ENCODE assay signal across 17 cellular contexts in the genomic region with DNA sequence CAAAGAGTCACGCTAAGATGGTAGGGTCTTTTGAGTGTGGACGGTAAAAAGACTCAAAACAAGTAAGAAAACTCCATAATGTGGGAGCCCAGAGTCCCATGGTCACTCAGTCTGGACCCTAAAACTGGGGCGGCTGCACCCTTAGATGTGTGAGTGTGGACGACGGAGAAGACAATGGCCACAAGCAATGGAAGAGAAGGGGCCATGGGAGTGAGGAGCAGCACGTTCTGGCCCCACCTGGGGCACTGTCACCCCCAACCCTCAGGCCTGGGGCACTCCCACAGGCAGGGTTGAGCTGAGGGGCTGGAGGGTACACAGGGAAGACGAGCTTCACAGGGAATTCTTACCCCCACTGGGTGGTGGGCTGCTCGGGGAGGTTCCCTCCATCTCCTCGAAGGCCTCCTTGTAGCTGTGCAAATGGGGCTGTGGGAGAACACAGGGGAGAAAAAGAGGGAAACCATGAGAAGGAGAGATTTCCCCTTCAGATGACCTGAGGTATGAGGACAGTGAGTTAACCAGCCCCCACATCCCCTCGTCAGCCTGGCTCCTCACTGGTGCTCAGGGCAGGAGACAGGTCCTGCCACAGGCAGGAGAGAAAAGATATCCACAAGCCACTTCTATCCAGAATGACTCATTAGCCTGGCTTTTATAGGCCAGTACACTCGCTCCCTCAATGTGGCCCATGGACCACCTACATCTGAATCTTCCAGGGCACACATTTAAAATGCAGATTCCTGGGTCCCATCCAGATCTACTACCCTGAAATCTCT.
DNase-seq lines count a peak whose midpoint lies in the region; TF ChIP-seq lines count a peak whose summit lies in the region.
"Had no signal": no experiment of that assay in that cellular context is flagged by ENCODE, and none has a peak within 500 bp of the region (broad histone marks: within the 10 kb centered on the region; RNA-seq: fewer than 3 reads in every experiment).

No MANE protein-coding gene starts in this region.

- H3K4me3 Mint-ChIP-seq in neural progenitor cell, result no peak overlapping the region
- H3K4me3 Mint-ChIP-seq: activated naive CD4-positive, alpha-beta T cell treated with anti-CD3 and anti-CD28 coated beads, Interleukin-2, amount 10 ng/mL, durations not matched to agents 7 days and 5 days; immature natural killer cell; nephron; T-cell had no signal

- no peak overlapping the region for H3K4me2 ChIP-seq in neural progenitor cell

- H3K27ac Mint-ChIP-seq in neural progenitor cell, result peak overlapping the region; percentile 97
- H3K27ac Mint-ChIP-seq: activated naive CD4-positive, alpha-beta T cell treated with anti-CD3 and anti-CD28 coated beads, Interleukin-2, amount 10 ng/mL, durations not matched to agents 7 days and 5 days; immature natural killer cell; T-cell had no signal

- H3K4me1 ChIP-seq in neural progenitor cell, result peaks cover 16% of the 10 kb centered on the region
- H3K4me1 ChIP-seq in tibial artery, result peaks cover 0 to 100% (median 72%) of the 10 kb centered on the region in 4 donors

- TF ChIP-seq CTCF in neural progenitor cell (IDR thresholded peaks at IDR 0.05) (no peak), tibial artery (IDR thresholded peaks at IDR 0.05) (no peak)

- peaks cover 8% of the 10 kb centered on the region for H3K27me3 Mint-ChIP-seq in neural progenitor cell (ENCODE audit: insufficient read depth, low read depth)

- peaks cover 42% of the 10 kb centered on the region for H3K4me1 Mint-ChIP-seq in neural progenitor cell
- H3K4me1 Mint-ChIP-seq: activated naive CD4-positive, alpha-beta T cell treated with anti-CD3 and anti-CD28 coated beads, Interleukin-2, amount 10 ng/mL, durations not matched to agents 7 days and 5 days; immature natural killer cell; T-cell had no signal

- intact Hi-C loops in cardiac septum (cut with DNase I) (no loop called here), tibial artery (cut with DNase I; ENCODE audit: low total_unique reads) (no loop called here), head of caudate nucleus (cut with DNase I) (no loop called here)

- H3K36me3 ChIP-seq in neural progenitor cell (no peaks in the 10 kb centered on the region), tibial artery (peaks cover 70 to 99% (median 82%) of the 10 kb centered on the region in 3 donors)

- H3K27me3 ChIP-seq in neural progenitor cell (peaks cover 100% of the 10 kb centered on the region), tibial artery (no peaks in the 10 kb centered on the region)

- H3K4me3 ChIP-seq in neural progenitor cell (no peak overlapping the region), tibial artery (no peak overlapping the region)

- H3F3A ChIP-seq in neural progenitor cell (ENCODE audit: low read depth), result peaks cover 21% of the 10 kb centered on the region

- no peaks in the 10 kb centered on the region for H3K9me3 ChIP-seq in neural progenitor cell (ENCODE audit: low read depth)
- no peaks in the 10 kb centered on the region for H3K9me3 ChIP-seq in tibial artery

- H3K9ac ChIP-seq in neural progenitor cell, result no peak overlapping the region

- H3K36me3 Mint-ChIP-seq in neural progenitor cell, result peaks cover 7% of the 10 kb centered on the region
- H3K36me3 Mint-ChIP-seq: activated naive CD4-positive, alpha-beta T cell treated with anti-CD3 and anti-CD28 coated beads, Interleukin-2, amount 10 ng/mL, durations not matched to agents 7 days and 5 days; immature natural killer cell; T-cell had no signal

- no peak overlapping the region for H2AFZ ChIP-seq in neural progenitor cell (replicated peaks)

- H3K9me3 Mint-ChIP-seq in neural progenitor cell, result no peaks in the 10 kb centered on the region
- H3K9me3 Mint-ChIP-seq: activated naive CD4-positive, alpha-beta T cell treated with anti-CD3 and anti-CD28 coated beads, Interleukin-2, amount 10 ng/mL, durations not matched to agents 7 days and 5 days; immature natural killer cell; nephron; T-cell had no signal

- H4K20me1 ChIP-seq in neural progenitor cell (ENCODE audit: low read depth), result peaks cover 13% of the 10 kb centered on the region

- H3K79me2 ChIP-seq in neural progenitor cell (ENCODE audit: low read depth), result no peaks in the 10 kb centered on the region

- H3K27ac ChIP-seq in neural progenitor cell (no peak overlapping the region), tibial artery (peak overlapping the region; percentile 10 to 78)

- DNase-seq in M059J (ENCODE audit: low read depth) (peak; percentile 28), cardiac septum (ENCODE audit: low spot score) (peak; percentile 67), neural progenitor cell (ENCODE audit: low spot score) (no peak), tibial artery (no peak), head of caudate nucleus (no peak), NCI-H2081 (lab: John Stamatoyannopoulos, UW) (no peak), SIG-M5 (lab: John Stamatoyannopoulos, UW) (no peak), 8988T (no peak)
- DNase-seq: activated CD4-positive, alpha-beta T cell treated with anti-CD3 and anti-CD28 coated beads, Interleukin-2, amount 50 U/mL, for 1 hour; activated naive CD4-positive, alpha-beta T cell treated with anti-CD3 and anti-CD28 coated beads, Interleukin-2, amount 10 ng/mL, durations not matched to agents 7 days and 5 days; cortex of kidney; immature natural killer cell; NCI-H2081 treated with DMSO at 0.1 percent for 48 hours; NCI-H510A; stimulated activated naive CD4-positive, alpha-beta T cell treated with Interleukin-2 at 50 U/mL for 16 hours; T-cell had no signal

Comparison
In these comparisons a context has a peak if more than half of its experiments do, and no peak if none do; other contexts are left out.
1. DNase-seq: peak in M059J (single experiment) and cardiac septum (single experiment); none in neural progenitor cell (single experiment), tibial artery (0 of 2), head of caudate nucleus (0 of 42), NCI-H2081 (0 of 2), SIG-M5 (single experiment) and 8988T (single experiment).